In genomic region chr19:40208602-40209001, GRCh38 we compare ENCODE assay signal across 3 cellular contexts.
TF ChIP-seq lines count a peak whose summit lies in the region.

No MANE protein-coding gene starts in this region.

TF ChIP-seq in A549, 52 proteins besides CTCF, POLR2A, EP300 and RAD21:
- TF ChIP-seq SREBF2 (IDR thresholded peaks at IDR 0.05) (no peak), NPAS2 (CRISPR knock-in tag; IDR thresholded peaks at IDR 0.05; ENCODE audit: borderline replicate concordance) (no peak)

TF ChIP-seq in HEK293, 187 proteins besides CTCF, POLR2A, EP300 and RAD21:
- no peak for TF ChIP-seq ZBTB48 (tag by site-specific recombination; IDR thresholded peaks at IDR 0.05)
- TF ChIP-seq PRDM10 (tag by site-specific recombination; IDR thresholded peaks at IDR 0.05) = no peak
- no peak for TF ChIP-seq SETDB1 (IDR thresholded peaks at IDR 0.05; ENCODE audit: insufficient read length, low read length)
- no peak for TF ChIP-seq ZNF624 (tag by site-specific recombination; IDR thresholded peaks at IDR 0.05)
- TF ChIP-seq ZNF596 (tag by site-specific recombination; IDR thresholded peaks at IDR 0.05) = no peak
- TF ChIP-seq ZNF324 (tag by site-specific recombination; IDR thresholded peaks at IDR 0.05) = no peak
- no peak for TF ChIP-seq ZNF518A (tag by site-specific recombination; conservative IDR thresholded peaks at IDR 0.05; ENCODE audit: low read depth)
- TF ChIP-seq MZF1 (tag by site-specific recombination; IDR thresholded peaks at IDR 0.05; ENCODE audit: borderline replicate concordance) = no peak
- no peak for TF ChIP-seq PATZ1 (tag by site-specific recombination; IDR thresholded peaks at IDR 0.05)
- TF ChIP-seq ZIC2 (tag by site-specific recombination; IDR thresholded peaks at IDR 0.05) = no peak
- no peak for TF ChIP-seq ATF2 (tag by site-specific recombination; IDR thresholded peaks at IDR 0.05; ENCODE audit: low read depth)
- no peak for TF ChIP-seq ZNF133 (tag by site-specific recombination; IDR thresholded peaks at IDR 0.05)

TF ChIP-seq in H1, 55 proteins besides CTCF, POLR2A, EP300 and RAD21:
- TF ChIP-seq GTF2F1 (IDR thresholded peaks at IDR 0.05; ENCODE audit: borderline replicate concordance, low read depth, low read length) (no peak), SP1 (IDR thresholded peaks at IDR 0.05; ENCODE audit: low read depth, low read length) (no peak), RXRA (IDR thresholded peaks at IDR 0.05; ENCODE audit: insufficient read depth, low read depth, low read length) (no peak), KDM5A (IDR thresholded peaks at IDR 0.05; ENCODE audit: low read length) (no peak), CHD7 (IDR thresholded peaks at IDR 0.05; ENCODE audit: insufficient replicate concordance, low read length) (no peak), YY1 (IDR thresholded peaks at IDR 0.05; ENCODE audit: low read depth, low read length) (peak; percentile 63; the same call in 1 of the 2 replicates), CBX5 (IDR thresholded peaks at IDR 0.05; ENCODE audit: low read depth, low read length) (no peak), NRF1 (IDR thresholded peaks at IDR 0.05; ENCODE audit: low read depth, low read length) (no peak)
